17 cellular contexts compared by ENCODE assay signal in the genomic region with DNA sequence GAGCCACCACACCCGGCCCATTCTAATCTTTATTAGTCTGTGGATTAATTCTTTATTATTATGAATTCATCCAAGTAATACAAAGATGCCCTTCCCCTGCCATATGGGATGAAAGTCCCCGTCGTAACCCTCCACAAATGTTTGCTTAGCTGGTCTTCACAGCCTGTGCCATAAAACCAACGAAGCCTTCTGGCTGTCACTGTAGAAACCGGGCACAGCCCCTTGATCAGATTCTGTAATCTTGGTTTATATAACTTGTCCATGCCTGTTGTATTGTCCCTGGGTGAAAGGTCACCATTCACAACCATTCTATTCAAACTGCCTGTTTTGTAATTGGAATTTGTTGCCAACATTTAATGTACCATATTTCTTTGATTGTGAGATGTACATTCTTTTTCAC.
A peak's percentile ranks its signal among the peaks of the same experiment; 100 is the strongest.
DNase-seq lines count a peak whose midpoint lies in the region; ATAC-seq, FAIRE-seq and TF ChIP-seq lines count a peak whose summit lies in the region.
"Had no signal": no experiment of that assay in that cellular context is flagged by ENCODE, and none has a peak within 500 bp of the region (broad histone marks: within the 10 kb centered on the region; RNA-seq: fewer than 3 reads in every experiment).

No MANE protein-coding gene starts in this region.

- FAIRE-seq in GM19239 (lab: Jason Lieb, UNC), result no peak
- FAIRE-seq: A204.1, GM12892 had no signal

- H3K4me1 ChIP-seq in Peyer's patch (peaks cover 0 to 14% (median 0%) of the 10 kb centered on the region in 4 donors), mucosa of descending colon (ENCODE audit: low read depth) (peaks cover 16% of the 10 kb centered on the region), thyroid gland (no peaks in the 10 kb centered on the region)

- TF ChIP-seq POLR2A in Peyer's patch (IDR thresholded peaks at IDR 0.05), result no peak
- no peak for TF ChIP-seq POLR2A in thyroid gland (IDR thresholded peaks at IDR 0.05)

- intact Hi-C loops in mucosa of descending colon (cut with DNase I, micrococcal nuclease), result no loop called here
- intact Hi-C loops in thyroid gland (cut with DNase I), result no loop called here

- H3K27ac ChIP-seq in Peyer's patch, result peak overlapping the region in 3 of 4 donors; percentile 48 to 80 (median 79)
- H3K27ac ChIP-seq in thyroid gland, result no peak overlapping the region
- H3K27ac ChIP-seq: PC-9 had no signal

- ATAC-seq in mucosa of descending colon (peak; percentile 94), HG03039 (IDR thresholded peaks at IDR 0.05; ENCODE audit: unreplicated experiment) (no peak)
- ATAC-seq: HepG2 had no signal

- DNase-seq in COLO668 (lab: John Stamatoyannopoulos, UW; ENCODE audit: unreplicated experiment) (peak; percentile 18), HT-29 (ENCODE audit: low spot score) (peak; percentile 56), Peyer's patch (peak in 1 of 3 donors; percentile 82), mucosa of descending colon (peak in 2 of 3 donors; percentile 43 to 82), NCI-H2196 treated with DMSO at 0.1 percent for 48 hours (lab: John Stamatoyannopoulos, UW; ENCODE audit: unreplicated experiment) (no peak), thyroid gland (no peak), GM19239 (ENCODE audit: insufficient read length, low spot score) (no peak)
- DNase-seq: CD4-positive, alpha-beta T cell; DMS79; KBM-7; MV-4-11; NCI-H1930; PC-9 had no signal

- TF ChIP-seq CTCF in Peyer's patch (IDR thresholded peaks at IDR 0.05), result no peak
- TF ChIP-seq CTCF in mucosa of descending colon (IDR thresholded peaks at IDR 0.05), result no peak
- no peak for TF ChIP-seq CTCF in thyroid gland (IDR thresholded peaks at IDR 0.05)

- H3K36me3 ChIP-seq in Peyer's patch (no peaks in the 10 kb centered on the region), mucosa of descending colon (ENCODE audit: low read depth) (no peaks in the 10 kb centered on the region), thyroid gland (no peaks in the 10 kb centered on the region)

- WGBS in thyroid gland, 2 donors, result 70 to 82% methylated on average over 5 of the region's 5 CpGs

- H3K4me3 ChIP-seq in Peyer's patch (no peak overlapping the region), mucosa of descending colon (no peak overlapping the region), thyroid gland (replicated peaks in 1 of 3) (no peak overlapping the region)
- H3K4me3 ChIP-seq: PC-9 had no signal

- no peaks in the 10 kb centered on the region for H3K27me3 ChIP-seq in Peyer's patch
- H3K27me3 ChIP-seq in thyroid gland, result no peaks in the 10 kb centered on the region

- H3K9me3 ChIP-seq in Peyer's patch (no peaks in the 10 kb centered on the region), mucosa of descending colon (no peaks in the 10 kb centered on the region), thyroid gland (no peaks in the 10 kb centered on the region)

Comparison
In these comparisons a context has a peak if more than half of its experiments do, and no peak if none do; other contexts are left out.
1. DNase-seq: peak in COLO668 (single experiment), HT-29 (single experiment) and mucosa of descending colon (2 of 3); none in NCI-H2196 treated with DMSO at 0.1 percent for 48 hours (single experiment), thyroid gland (0 of 2) and GM19239 (single experiment).
2. H3K27ac ChIP-seq: peak in Peyer's patch (3 of 4); none in thyroid gland (0 of 3).